Comparison of ENCODE assay signal across 1 cellular context in the genomic region with DNA sequence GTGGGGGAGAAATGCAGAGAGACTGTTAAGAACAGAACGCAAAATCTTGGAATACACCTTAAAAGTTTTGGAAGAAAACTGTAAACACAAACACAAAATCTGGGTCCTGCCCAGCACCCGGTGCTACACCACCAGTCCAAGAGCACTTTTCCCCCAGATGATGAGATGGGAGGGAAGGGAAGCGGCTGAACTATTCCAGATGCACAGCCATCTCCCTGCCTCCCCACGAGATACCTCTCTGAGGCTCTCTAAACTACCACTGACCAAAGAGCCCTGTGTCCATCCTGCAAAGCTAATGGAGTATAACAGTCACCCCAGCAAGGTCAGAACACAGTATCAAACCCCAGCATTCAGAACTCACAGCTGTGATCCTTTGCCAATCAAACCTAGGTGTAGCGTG.
TF ChIP-seq lines count a peak whose summit lies in the region.

No MANE protein-coding gene starts in this region.

TF ChIP-seq in H1, 55 proteins besides CTCF, POLR2A, EP300 and RAD21 (continued from another document):
- TF ChIP-seq KDM4A (IDR thresholded peaks at IDR 0.05; ENCODE audit: low read depth, low read length, severe bottlenecking) (no peak), TEAD4 (IDR thresholded peaks at IDR 0.05; ENCODE audit: low read depth, low read length) (no peak), GTF2F1 (IDR thresholded peaks at IDR 0.05; ENCODE audit: borderline replicate concordance, low read depth, low read length) (no peak)
